1 cellular context compared by ENCODE assay signal in the genomic region with DNA sequence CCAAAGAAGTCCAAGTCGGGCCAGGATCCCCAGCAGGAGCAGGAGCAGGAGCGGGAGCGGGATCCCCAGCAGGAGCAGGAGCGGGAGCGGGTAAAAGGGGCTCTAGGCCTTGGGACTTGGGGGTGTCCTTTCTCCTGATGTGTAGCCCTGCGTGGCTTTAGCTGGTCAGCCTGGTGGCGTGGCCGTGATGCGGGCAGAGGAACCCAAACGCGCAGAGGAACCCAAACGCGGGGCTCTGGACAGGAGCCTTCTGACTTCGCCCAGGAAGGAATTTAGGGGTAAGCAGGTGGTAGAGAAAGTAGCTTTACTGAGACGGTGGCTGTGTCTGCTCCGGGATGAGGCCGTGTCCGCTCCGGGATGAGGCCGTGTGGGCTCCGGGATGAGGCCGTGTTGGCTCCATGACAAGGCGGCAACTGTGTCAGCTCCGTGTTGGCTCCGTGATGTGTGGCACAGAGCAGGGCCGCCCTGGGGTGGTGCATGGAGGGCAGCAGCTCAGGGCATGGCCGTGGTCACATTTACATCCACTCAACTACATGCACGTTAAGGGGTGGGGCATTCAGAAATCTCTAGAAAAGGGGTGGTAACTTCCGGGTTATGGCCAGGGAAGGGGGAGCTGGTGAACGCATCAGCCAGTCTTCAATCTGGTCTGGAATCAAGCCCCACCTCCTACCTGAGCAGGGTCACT.
A peak's percentile ranks its signal among the peaks of the same experiment; 100 is the strongest.
TF ChIP-seq lines count a peak whose summit lies in the region.

No MANE protein-coding gene starts in this region.

TF ChIP-seq in HepG2, 621 proteins besides CTCF, POLR2A, EP300 and RAD21 (continued from another document and continues in another):
- no peak for TF ChIP-seq TFDP2 (CRISPR knock-in tag; IDR thresholded peaks at IDR 0.05)
- TF ChIP-seq ZNF138 (CRISPR knock-in tag; IDR thresholded peaks at IDR 0.05; ENCODE audit: low read depth) = no peak; the same call in 1 of the 2 replicates
- no peak for TF ChIP-seq WIZ (CRISPR knock-in tag; IDR thresholded peaks at IDR 0.05)
- TF ChIP-seq ZNF792 (CRISPR knock-in tag; IDR thresholded peaks at IDR 0.05) = 0 out of 2 replicates have a peak, but pooled peaks have one; percentile 28
- peak; percentile 70 for TF ChIP-seq PRPF4 (IDR thresholded peaks at IDR 0.05; ENCODE audit: low read depth, low read length, poor library complexity, severe bottlenecking)
- TF ChIP-seq ZNF576 (CRISPR knock-in tag; IDR thresholded peaks at IDR 0.05) = no peak
- TF ChIP-seq GATAD2A (CRISPR knock-in tag; IDR thresholded peaks at IDR 0.05) = peak; percentile 47
- TF ChIP-seq EED (CRISPR knock-in tag; IDR thresholded peaks at IDR 0.05) = no peak
- TF ChIP-seq, protein P1, sequence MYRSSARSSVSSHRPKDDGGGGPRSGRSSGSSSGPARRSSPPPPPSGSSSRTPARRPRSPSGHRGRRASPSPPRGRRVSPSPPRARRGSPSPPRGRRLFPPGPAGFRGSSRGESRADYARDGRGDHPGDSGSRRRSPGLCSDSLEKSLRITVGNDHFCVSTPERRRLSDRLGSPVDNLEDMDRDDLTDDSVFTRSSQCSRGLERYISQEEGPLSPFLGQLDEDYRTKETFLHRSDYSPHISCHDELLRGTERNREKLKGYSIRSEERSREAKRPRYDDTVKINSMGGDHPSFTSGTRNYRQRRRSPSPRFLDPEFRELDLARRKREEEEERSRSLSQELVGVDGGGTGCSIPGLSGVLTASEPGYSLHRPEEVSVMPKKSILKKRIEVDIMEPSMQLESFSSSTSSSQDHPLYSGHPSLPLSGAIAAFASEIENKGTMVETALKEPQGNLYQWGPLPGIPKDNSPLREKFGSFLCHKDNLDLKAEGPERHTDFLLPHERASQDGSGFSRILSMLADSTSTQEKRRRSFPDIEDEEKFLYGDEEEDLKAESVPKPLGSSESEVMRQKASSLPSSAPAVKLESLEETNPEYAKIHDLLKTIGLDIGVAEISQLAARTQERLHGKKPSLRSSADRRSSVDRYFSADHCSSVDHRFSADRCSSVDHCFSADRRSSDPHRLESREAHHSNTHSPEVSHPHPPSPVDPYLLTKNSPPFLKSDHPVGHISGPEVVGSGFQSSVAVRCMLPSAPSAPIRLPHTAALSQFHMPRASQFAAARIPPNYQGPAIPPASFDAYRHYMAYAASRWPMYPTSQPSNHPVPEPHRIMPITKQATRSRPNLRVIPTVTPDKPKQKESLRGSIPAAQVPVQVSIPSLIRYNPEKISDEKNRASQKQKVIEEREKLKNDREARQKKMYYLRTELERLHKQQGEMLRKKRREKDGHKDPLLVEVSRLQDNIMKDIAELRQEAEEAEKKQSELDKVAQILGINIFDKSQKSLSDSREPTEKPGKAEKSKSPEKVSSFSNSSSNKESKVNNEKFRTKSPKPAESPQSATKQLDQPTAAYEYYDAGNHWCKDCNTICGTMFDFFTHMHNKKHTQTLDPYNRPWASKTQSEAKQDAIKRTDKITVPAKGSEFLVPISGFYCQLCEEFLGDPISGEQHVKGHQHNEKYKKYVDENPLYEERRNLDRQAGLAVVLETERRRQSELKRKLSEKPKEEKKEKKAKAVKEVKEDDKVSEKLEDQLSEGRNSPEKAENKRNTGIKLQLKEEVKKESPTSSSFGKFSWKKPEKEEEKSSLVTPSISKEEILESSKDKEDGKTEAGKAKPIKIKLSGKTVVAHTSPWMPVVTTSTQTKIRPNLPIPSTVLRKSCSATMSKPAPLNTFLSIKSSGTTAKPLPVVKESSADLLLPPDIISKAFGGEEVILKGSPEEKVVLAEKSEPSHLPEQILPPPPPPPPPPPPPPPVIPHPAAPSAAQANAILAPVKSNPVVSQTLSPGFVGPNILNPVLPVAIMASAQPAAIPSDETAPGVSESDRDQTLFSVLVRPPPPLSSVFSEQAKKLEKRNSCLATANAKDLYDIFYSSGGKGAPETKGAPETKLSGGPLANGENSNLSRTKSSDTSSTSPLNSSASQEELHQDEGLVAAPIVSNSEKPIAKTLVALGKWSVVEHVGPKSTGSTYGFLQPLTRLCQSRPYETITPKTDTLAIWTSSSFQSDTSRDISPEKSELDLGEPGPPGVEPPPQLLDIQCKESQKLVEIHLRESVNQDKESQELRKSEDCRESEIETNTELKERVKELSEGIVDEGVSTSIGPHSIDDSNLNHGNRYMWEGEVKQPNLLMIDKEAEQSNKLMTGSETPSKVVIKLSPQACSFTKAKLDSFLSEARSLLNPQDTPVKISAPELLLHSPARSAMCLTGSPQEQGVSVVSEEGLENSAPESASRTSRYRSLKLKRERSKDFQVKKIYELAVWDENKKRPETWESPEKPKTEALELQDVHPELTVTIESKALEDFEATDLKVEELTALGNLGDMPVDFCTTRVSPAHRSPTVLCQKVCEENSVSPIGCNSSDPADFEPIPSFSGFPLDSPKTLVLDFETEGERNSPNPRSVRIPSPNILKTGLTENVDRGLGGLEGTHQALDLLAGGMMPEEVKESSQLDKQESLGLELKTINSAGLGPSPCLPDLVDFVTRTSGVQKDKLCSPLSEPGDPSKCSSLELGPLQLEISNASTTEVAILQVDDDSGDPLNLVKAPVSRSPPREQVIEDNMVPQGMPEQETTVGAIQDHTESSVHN (CRISPR knock-in tag; IDR thresholded peaks at IDR 0.05) = peak; percentile 78; the same call in 1 of the 2 replicates
- TF ChIP-seq, protein P2, sequence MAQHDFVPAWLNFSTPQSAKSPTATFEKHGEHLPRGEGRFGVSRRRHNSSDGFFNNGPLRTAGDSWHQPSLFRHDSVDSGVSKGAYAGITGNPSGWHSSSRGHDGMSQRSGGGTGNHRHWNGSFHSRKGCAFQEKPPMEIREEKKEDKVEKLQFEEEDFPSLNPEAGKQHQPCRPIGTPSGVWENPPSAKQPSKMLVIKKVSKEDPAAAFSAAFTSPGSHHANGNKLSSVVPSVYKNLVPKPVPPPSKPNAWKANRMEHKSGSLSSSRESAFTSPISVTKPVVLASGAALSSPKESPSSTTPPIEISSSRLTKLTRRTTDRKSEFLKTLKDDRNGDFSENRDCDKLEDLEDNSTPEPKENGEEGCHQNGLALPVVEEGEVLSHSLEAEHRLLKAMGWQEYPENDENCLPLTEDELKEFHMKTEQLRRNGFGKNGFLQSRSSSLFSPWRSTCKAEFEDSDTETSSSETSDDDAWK (CRISPR knock-in tag; IDR thresholded peaks at IDR 0.05) = no peak
- TF ChIP-seq XBP1 (CRISPR knock-in tag; IDR thresholded peaks at IDR 0.05) = no peak
- TF ChIP-seq HDAC6 (IDR thresholded peaks at IDR 0.05; ENCODE audit: low read depth, low read length) = no peak
- peak; percentile 95 for TF ChIP-seq HNRNPL (IDR thresholded peaks at IDR 0.05; ENCODE audit: low read depth, low read length)
- TF ChIP-seq ZNF24 (IDR thresholded peaks at IDR 0.05) = no peak
- peak; percentile 39; the same call in 1 of the 2 replicates for TF ChIP-seq JUN (CRISPR knock-in tag; IDR thresholded peaks at IDR 0.05)
- TF ChIP-seq MIER3 (CRISPR knock-in tag; IDR thresholded peaks at IDR 0.05; ENCODE audit: borderline replicate concordance) = peak; percentile 35; the same call in 1 of the 2 replicates
- no peak for TF ChIP-seq ZNF256 (CRISPR knock-in tag; conservative IDR thresholded peaks at IDR 0.05)
- TF ChIP-seq, protein P3, sequence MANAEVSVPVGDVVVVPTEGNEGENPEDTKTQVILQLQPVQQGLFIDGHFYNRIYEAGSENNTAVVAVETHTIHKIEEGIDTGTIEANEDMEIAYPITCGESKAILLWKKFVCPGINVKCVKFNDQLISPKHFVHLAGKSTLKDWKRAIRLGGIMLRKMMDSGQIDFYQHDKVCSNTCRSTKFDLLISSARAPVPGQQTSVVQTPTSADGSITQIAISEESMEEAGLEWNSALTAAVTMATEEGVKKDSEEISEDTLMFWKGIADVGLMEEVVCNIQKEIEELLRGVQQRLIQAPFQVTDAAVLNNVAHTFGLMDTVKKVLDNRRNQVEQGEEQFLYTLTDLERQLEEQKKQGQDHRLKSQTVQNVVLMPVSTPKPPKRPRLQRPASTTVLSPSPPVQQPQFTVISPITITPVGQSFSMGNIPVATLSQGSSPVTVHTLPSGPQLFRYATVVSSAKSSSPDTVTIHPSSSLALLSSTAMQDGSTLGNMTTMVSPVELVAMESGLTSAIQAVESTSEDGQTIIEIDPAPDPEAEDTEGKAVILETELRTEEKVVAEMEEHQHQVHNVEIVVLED (CRISPR knock-in tag; IDR thresholded peaks at IDR 0.05; ENCODE audit: borderline replicate concordance) = no peak
- no peak for TF ChIP-seq AHR (CRISPR knock-in tag; IDR thresholded peaks at IDR 0.05)
- TF ChIP-seq, protein P4, sequence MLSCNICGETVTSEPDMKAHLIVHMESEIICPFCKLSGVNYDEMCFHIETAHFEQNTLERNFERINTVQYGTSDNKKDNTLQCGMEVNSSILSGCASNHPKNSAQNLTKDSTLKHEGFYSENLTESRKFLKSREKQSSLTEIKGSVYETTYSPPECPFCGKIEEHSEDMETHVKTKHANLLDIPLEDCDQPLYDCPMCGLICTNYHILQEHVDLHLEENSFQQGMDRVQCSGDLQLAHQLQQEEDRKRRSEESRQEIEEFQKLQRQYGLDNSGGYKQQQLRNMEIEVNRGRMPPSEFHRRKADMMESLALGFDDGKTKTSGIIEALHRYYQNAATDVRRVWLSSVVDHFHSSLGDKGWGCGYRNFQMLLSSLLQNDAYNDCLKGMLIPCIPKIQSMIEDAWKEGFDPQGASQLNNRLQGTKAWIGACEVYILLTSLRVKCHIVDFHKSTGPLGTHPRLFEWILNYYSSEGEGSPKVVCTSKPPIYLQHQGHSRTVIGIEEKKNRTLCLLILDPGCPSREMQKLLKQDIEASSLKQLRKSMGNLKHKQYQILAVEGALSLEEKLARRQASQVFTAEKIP (CRISPR knock-in tag; IDR thresholded peaks at IDR 0.05; ENCODE audit: borderline replicate concordance) = no peak
- TF ChIP-seq ASH2L (IDR thresholded peaks at IDR 0.05; ENCODE audit: insufficient read length, low read depth, low read length) = no peak
- TF ChIP-seq, protein P5, sequence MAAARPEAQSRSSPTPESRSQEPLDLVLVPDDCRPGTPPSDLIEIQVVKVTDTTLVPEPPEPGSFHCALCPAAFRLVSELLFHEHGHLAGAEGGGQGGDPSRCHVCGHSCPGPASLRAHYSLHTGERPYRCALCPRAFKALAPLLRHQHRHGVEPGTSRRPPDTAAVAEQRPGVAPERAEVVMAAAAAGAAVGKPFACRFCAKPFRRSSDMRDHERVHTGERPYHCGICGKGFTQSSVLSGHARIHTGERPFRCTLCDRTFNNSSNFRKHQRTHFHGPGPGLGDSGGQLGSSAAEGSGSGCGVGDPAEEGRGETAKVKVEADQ (CRISPR knock-in tag; IDR thresholded peaks at IDR 0.05; ENCODE audit: borderline replicate concordance) = no peak
- no peak for TF ChIP-seq RARA (CRISPR knock-in tag; IDR thresholded peaks at IDR 0.05)
- peak; percentile 26 for TF ChIP-seq HNRNPLL (IDR thresholded peaks at IDR 0.05; ENCODE audit: low read depth, low read length, poor library complexity, severe bottlenecking)
- TF ChIP-seq MXD1 (CRISPR knock-in tag; IDR thresholded peaks at IDR 0.05) = no peak
- TF ChIP-seq, protein P6, sequence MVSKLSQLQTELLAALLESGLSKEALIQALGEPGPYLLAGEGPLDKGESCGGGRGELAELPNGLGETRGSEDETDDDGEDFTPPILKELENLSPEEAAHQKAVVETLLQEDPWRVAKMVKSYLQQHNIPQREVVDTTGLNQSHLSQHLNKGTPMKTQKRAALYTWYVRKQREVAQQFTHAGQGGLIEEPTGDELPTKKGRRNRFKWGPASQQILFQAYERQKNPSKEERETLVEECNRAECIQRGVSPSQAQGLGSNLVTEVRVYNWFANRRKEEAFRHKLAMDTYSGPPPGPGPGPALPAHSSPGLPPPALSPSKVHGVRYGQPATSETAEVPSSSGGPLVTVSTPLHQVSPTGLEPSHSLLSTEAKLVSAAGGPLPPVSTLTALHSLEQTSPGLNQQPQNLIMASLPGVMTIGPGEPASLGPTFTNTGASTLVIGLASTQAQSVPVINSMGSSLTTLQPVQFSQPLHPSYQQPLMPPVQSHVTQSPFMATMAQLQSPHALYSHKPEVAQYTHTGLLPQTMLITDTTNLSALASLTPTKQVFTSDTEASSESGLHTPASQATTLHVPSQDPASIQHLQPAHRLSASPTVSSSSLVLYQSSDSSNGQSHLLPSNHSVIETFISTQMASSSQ (IDR thresholded peaks at IDR 0.05; ENCODE audit: low read depth) = no peak
- TF ChIP-seq, protein P6 (CRISPR knock-in tag; IDR thresholded peaks at IDR 0.05; ENCODE audit: borderline replicate concordance) = no peak
- TF ChIP-seq ZNF567 (CRISPR knock-in tag; IDR thresholded peaks at IDR 0.05; ENCODE audit: borderline replicate concordance) = 0 out of 2 replicates have a peak, but pooled peaks have one; percentile 49
- no peak for TF ChIP-seq HOXA9 (CRISPR knock-in tag; IDR thresholded peaks at IDR 0.05; ENCODE audit: borderline replicate concordance)
- TF ChIP-seq SRSF1 (optimal IDR thresholded peaks at IDR 0.05; ENCODE audit: low read depth, low read length) = peak; percentile 69
- no peak for TF ChIP-seq ZSCAN30 (CRISPR knock-in tag; IDR thresholded peaks at IDR 0.05)
- no peak for TF ChIP-seq MYNN (CRISPR knock-in tag; IDR thresholded peaks at IDR 0.05; ENCODE audit: low read depth)
- TF ChIP-seq ZNF350 (CRISPR knock-in tag; IDR thresholded peaks at IDR 0.05; ENCODE audit: borderline replicate concordance, low read depth) = no peak; the same call in 1 of the 2 replicates
- no peak; the same call in 1 of the 2 replicates for TF ChIP-seq PHF20 (CRISPR knock-in tag; IDR thresholded peaks at IDR 0.05)
- no peak for TF ChIP-seq HNF4G (IDR thresholded peaks at IDR 0.05; ENCODE audit: borderline replicate concordance, low read depth, low read length)
- TF ChIP-seq HNF4G (CRISPR knock-in tag; IDR thresholded peaks at IDR 0.05; ENCODE audit: borderline replicate concordance, low read depth) = no peak
